2 cellular contexts compared by ENCODE assay signal in the genomic region with DNA sequence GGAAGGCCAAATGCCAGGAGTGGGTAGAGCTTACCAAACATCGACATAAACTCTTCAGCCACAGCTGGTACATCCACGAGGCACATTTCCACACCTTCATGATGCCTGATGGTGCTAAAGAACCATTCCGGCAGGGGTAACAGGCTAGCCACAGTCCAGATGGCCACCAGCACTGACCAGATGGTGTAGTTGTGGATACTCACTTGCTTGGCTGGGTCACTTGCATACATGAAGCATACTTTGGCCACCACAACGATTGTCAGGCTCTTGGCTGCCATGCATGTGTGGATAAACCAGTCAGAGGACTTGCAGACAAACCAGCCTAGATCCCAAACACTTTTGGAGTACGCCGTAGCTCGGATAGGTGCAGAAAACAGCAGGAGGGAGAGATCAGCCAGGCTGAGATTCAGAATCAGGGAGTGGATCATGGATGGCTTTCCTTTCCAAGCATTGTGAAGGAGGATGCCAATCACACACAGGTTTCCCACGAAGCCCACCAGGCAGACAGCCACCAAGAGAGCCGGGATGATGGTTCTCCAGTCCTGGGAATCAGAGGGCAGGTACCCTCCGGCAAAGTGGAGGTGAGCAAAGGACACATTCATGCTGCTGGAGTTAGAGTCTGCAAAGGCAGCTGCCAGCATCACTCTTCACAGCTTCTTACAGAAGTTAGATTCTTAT.
TF ChIP-seq lines count a peak whose summit lies in the region.

No MANE protein-coding gene starts in this region.

TF ChIP-seq in SK-N-SH treated with all-trans-retinoic acid at 6 μM for 48 hours, 23 proteins besides CTCF, POLR2A, EP300 and RAD21:
- TF ChIP-seq, protein P1, sequence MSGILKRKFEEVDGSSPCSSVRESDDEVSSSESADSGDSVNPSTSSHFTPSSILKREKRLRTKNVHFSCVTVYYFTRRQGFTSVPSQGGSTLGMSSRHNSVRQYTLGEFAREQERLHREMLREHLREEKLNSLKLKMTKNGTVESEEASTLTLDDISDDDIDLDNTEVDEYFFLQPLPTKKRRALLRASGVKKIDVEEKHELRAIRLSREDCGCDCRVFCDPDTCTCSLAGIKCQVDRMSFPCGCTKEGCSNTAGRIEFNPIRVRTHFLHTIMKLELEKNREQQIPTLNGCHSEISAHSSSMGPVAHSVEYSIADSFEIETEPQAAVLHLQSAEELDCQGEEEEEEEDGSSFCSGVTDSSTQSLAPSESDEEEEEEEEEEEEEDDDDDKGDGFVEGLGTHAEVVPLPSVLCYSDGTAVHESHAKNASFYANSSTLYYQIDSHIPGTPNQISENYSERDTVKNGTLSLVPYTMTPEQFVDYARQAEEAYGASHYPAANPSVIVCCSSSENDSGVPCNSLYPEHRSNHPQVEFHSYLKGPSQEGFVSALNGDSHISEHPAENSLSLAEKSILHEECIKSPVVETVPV (CRISPR knock-in tag; IDR thresholded peaks at IDR 0.05), result no peak
- TF ChIP-seq TOX (CRISPR knock-in tag; IDR thresholded peaks at IDR 0.05; ENCODE audit: borderline replicate concordance) (no peak), ISL1 (CRISPR knock-in tag; IDR thresholded peaks at IDR 0.05) (no peak), ZNF8 (CRISPR knock-in tag; IDR thresholded peaks at IDR 0.05) (no peak), ARNTL (CRISPR knock-in tag; IDR thresholded peaks at IDR 0.05; ENCODE audit: borderline replicate concordance, low read depth) (no peak), PPARA (CRISPR knock-in tag; IDR thresholded peaks at IDR 0.05; ENCODE audit: borderline replicate concordance) (no peak), RARB (CRISPR knock-in tag; IDR thresholded peaks at IDR 0.05) (no peak), ZNF565 (CRISPR knock-in tag; conservative IDR thresholded peaks at IDR 0.05; ENCODE audit: low read depth) (no peak), ZFP3 (CRISPR knock-in tag; IDR thresholded peaks at IDR 0.05) (no peak)
- TF ChIP-seq, protein P2, sequence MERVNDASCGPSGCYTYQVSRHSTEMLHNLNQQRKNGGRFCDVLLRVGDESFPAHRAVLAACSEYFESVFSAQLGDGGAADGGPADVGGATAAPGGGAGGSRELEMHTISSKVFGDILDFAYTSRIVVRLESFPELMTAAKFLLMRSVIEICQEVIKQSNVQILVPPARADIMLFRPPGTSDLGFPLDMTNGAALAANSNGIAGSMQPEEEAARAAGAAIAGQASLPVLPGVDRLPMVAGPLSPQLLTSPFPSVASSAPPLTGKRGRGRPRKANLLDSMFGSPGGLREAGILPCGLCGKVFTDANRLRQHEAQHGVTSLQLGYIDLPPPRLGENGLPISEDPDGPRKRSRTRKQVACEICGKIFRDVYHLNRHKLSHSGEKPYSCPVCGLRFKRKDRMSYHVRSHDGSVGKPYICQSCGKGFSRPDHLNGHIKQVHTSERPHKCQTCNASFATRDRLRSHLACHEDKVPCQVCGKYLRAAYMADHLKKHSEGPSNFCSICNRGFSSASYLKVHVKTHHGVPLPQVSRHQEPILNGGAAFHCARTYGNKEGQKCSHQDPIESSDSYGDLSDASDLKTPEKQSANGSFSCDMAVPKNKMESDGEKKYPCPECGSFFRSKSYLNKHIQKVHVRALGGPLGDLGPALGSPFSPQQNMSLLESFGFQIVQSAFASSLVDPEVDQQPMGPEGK (CRISPR knock-in tag; IDR thresholded peaks at IDR 0.05; ENCODE audit: borderline replicate concordance), result no peak
- TF ChIP-seq, protein P3, sequence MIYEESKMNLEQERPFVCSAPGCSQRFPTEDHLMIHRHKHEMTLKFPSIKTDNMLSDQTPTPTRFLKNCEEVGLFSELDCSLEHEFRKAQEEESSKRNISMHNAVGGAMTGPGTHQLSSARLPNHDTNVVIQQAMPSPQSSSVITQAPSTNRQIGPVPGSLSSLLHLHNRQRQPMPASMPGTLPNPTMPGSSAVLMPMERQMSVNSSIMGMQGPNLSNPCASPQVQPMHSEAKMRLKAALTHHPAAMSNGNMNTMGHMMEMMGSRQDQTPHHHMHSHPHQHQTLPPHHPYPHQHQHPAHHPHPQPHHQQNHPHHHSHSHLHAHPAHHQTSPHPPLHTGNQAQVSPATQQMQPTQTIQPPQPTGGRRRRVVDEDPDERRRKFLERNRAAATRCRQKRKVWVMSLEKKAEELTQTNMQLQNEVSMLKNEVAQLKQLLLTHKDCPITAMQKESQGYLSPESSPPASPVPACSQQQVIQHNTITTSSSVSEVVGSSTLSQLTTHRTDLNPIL (CRISPR knock-in tag; IDR thresholded peaks at IDR 0.05; ENCODE audit: low read depth), result no peak
- TF ChIP-seq, protein P4, sequence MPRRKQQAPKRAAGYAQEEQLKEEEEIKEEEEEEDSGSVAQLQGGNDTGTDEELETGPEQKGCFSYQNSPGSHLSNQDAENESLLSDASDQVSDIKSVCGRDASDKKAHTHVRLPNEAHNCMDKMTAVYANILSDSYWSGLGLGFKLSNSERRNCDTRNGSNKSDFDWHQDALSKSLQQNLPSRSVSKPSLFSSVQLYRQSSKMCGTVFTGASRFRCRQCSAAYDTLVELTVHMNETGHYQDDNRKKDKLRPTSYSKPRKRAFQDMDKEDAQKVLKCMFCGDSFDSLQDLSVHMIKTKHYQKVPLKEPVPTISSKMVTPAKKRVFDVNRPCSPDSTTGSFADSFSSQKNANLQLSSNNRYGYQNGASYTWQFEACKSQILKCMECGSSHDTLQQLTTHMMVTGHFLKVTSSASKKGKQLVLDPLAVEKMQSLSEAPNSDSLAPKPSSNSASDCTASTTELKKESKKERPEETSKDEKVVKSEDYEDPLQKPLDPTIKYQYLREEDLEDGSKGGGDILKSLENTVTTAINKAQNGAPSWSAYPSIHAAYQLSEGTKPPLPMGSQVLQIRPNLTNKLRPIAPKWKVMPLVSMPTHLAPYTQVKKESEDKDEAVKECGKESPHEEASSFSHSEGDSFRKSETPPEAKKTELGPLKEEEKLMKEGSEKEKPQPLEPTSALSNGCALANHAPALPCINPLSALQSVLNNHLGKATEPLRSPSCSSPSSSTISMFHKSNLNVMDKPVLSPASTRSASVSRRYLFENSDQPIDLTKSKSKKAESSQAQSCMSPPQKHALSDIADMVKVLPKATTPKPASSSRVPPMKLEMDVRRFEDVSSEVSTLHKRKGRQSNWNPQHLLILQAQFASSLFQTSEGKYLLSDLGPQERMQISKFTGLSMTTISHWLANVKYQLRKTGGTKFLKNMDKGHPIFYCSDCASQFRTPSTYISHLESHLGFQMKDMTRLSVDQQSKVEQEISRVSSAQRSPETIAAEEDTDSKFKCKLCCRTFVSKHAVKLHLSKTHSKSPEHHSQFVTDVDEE (CRISPR knock-in tag; IDR thresholded peaks at IDR 0.05), result no peak

TF ChIP-seq in SK-N-SH, 30 proteins besides CTCF, POLR2A, EP300 and RAD21 (continued from another document):
- no peak for TF ChIP-seq FOSL2 (IDR thresholded peaks at IDR 0.05; ENCODE audit: borderline replicate concordance, low read depth)
- no peak for TF ChIP-seq EZH2phosphoT487 (IDR thresholded peaks at IDR 0.05; ENCODE audit: borderline replicate concordance, low read depth)
